In the genomic region with DNA sequence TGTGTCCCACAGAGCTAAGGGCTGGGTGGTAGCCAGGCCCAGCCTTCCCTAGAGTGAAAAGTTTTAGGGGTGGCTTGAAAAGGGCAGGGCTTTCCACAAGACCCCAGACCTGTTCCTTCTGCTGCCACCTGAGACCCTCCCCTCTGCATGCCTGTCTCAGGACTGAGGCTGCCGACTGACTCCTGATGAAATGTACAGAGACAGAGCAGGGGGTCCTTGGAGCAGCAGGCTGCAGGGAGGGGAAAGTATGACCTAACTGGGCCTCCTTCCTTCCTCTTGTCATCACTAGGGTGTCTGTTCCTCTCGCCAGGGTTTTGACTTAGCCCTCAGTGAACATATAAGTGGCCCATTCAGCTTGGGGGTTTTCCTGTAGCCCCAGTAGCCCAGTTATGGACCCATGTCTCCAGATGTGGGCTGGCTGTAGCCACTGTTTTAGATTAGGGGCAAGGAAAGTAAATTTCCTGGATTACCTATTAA, we compare ENCODE assay signal across 1 cellular context.
TF ChIP-seq lines count a peak whose summit lies in the region.

No MANE protein-coding gene starts in this region.

TF ChIP-seq in IMR-90, 13 proteins besides CTCF, POLR2A, EP300 and RAD21:
- TF ChIP-seq BHLHE40 (IDR thresholded peaks at IDR 0.05; ENCODE audit: low read depth, low read length) (no peak), MXI1 (IDR thresholded peaks at IDR 0.05; ENCODE audit: borderline replicate concordance, low read depth, low read length) (no peak), NFE2L2 (IDR thresholded peaks at IDR 0.05; ENCODE audit: low read depth, low read length) (no peak), CHD1 (IDR thresholded peaks at IDR 0.05; ENCODE audit: low read depth, low read length) (no peak), RFX5 (IDR thresholded peaks at IDR 0.05; ENCODE audit: low read depth, low read length) (no peak), MAFK (IDR thresholded peaks at IDR 0.05; ENCODE audit: low read depth, low read length) (no peak), RCOR1 (IDR thresholded peaks at IDR 0.05; ENCODE audit: insufficient replicate concordance, low read length) (no peak), MAZ (IDR thresholded peaks at IDR 0.05; ENCODE audit: borderline replicate concordance, low read depth, low read length) (no peak), CEBPB (IDR thresholded peaks at IDR 0.05; ENCODE audit: low read depth, low read length) (no peak)
- TF ChIP-seq, protein P1, sequence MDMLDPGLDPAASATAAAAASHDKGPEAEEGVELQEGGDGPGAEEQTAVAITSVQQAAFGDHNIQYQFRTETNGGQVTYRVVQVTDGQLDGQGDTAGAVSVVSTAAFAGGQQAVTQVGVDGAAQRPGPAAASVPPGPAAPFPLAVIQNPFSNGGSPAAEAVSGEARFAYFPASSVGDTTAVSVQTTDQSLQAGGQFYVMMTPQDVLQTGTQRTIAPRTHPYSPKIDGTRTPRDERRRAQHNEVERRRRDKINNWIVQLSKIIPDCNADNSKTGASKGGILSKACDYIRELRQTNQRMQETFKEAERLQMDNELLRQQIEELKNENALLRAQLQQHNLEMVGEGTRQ (IDR thresholded peaks at IDR 0.05; ENCODE audit: low read depth, low read length): no peak
